ENCODE assay signal across 7 cellular contexts in the genomic region with DNA sequence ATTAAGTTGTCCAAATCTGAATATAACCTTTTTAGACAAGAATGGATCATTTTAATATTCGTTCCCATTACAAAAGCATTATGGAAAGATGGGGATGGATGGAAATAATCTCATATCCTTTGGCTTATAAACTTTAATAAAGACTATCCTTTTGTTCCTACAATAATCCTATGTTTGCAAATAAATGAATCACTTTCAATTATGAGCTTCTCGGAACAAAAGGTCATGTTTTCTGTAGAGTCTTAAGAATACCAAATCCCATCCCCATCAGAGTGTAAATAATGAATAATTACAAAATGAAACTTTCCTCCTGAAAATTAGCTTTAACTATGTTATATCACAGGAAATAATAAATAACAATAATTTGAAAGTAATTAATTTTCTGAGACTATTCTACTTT.
"Had no signal": no experiment of that assay in that cellular context is flagged by ENCODE, and none has a peak within 500 bp of the region (broad histone marks: within the 10 kb centered on the region; RNA-seq: fewer than 3 reads in every experiment).

No MANE protein-coding gene starts in this region.

- H3K27ac ChIP-seq: GM23248, HL-60 had no signal

- H3K9me3 ChIP-seq: HAP-1 had no signal

- H3K4me3 ChIP-seq: GM23248, HAP-1 had no signal

- H3K9ac ChIP-seq: GM23248 had no signal

- H3K36me3 ChIP-seq: HAP-1 had no signal

- FAIRE-seq: HepG2 had no signal

- H2AFZ ChIP-seq: GM23248 had no signal

- DNase-seq: GM23248, GOT3, H7, KBM-7 had no signal

- H3K4me1 ChIP-seq: HAP-1 had no signal
